Comparison of ENCODE assay signal across 8 cellular contexts in genomic region chr9:99819123-99819483, GRCh38. TPM values are rescaled to one million over a fixed set of nuclear protein-coding genes. Genes with fewer than 3 reads are reported as not detected.
DNase-seq lines count a peak whose midpoint lies in the region; ATAC-seq and TF ChIP-seq lines count a peak whose summit lies in the region.

No MANE protein-coding gene starts in this region.

- H3K9me3 ChIP-seq in smooth muscle cell (replicated peaks; ENCODE audit: low read depth), result no peaks in the 10 kb centered on the region

- peak overlapping the region; percentile 85 for H3K4me2 ChIP-seq in smooth muscle cell

- H3K9ac ChIP-seq in smooth muscle cell (ENCODE audit: low read depth), result peak overlapping the region; percentile 99

- peaks cover 19% of the 10 kb centered on the region for H3K4me1 ChIP-seq in foreskin keratinocyte
- peaks cover 9% of the 10 kb centered on the region for H3K4me1 ChIP-seq in smooth muscle cell (ENCODE audit: low read depth)

- H3K36me3 Mint-ChIP-seq in activated CD4-positive, alpha-beta T cell treated with anti-CD3 and anti-CD28 coated beads for 36 hours (ENCODE audit: low read depth), result peaks cover 7% of the 10 kb centered on the region

- no peaks in the 10 kb centered on the region for H3K9me3 Mint-ChIP-seq in activated CD4-positive, alpha-beta T cell treated with anti-CD3 and anti-CD28 coated beads for 36 hours (ENCODE audit: low read depth)

- no peak overlapping the region for H2AFZ ChIP-seq in smooth muscle cell (ENCODE audit: low read depth)

- H3K36me3 ChIP-seq in smooth muscle cell (ENCODE audit: low read depth), result no peaks in the 10 kb centered on the region

- peaks cover 22% of the 10 kb centered on the region for H3K27me3 ChIP-seq in foreskin keratinocyte
- peaks cover 5% of the 10 kb centered on the region for H3K27me3 ChIP-seq in smooth muscle cell (ENCODE audit: low read depth)

- CTCF ChIA-PET in activated CD4-positive, alpha-beta T cell treated with anti-CD3 and anti-CD28 coated beads for 36 hours (lab: Charles Lee), result interaction anchor here (0.7 to 1.4 kb wide), 3 partner anchors 9 to 86 kb away, joined by 3 to 6 read pairs (median 4); no protein-coding TSS in a partner anchor

- peak overlapping the region; percentile 88 for H3K4me3 Mint-ChIP-seq in activated CD4-positive, alpha-beta T cell treated with anti-CD3 and anti-CD28 coated beads for 36 hours

- POLR2A ChIA-PET in activated CD4-positive, alpha-beta T cell treated with anti-CD3 and anti-CD28 coated beads for 36 hours (lab: Charles Lee), result interaction anchor here (0.9 to 1.1 kb wide), 2 partner anchors 9 to 565 kb away, joined by 3 to 4 read pairs; no protein-coding TSS in a partner anchor

- H3K4me3 ChIP-seq in WI38 (ENCODE audit: low read depth, low read length), result peak overlapping the region; percentile 85
- peak overlapping the region; percentile 83 for H3K4me3 ChIP-seq in smooth muscle cell

- H3K79me2 ChIP-seq in smooth muscle cell (ENCODE audit: low read depth), result no peaks in the 10 kb centered on the region

- peaks cover 15% of the 10 kb centered on the region for H4K20me1 ChIP-seq in smooth muscle cell (ENCODE audit: low read depth)

- peak overlapping the region; percentile 73 for H3K27ac Mint-ChIP-seq in activated CD4-positive, alpha-beta T cell treated with anti-CD3 and anti-CD28 coated beads for 36 hours

- no peak for DNase-seq in activated CD4-positive, alpha-beta T cell treated with anti-CD3 and anti-CD28 coated beads for 36 hours
- DNase-seq in activated CD4-positive, alpha-beta T cell treated with anti-CD3 and anti-CD28 coated beads, Interleukin-2, amount 50 U/mL, for 1 hour, result no peak
- DNase-seq in foreskin keratinocyte (peak in 1 of 2 donors; percentile 62), smooth muscle cell (lab: John Stamatoyannopoulos, UW; ENCODE audit: unreplicated experiment) (no peak), SKM-1 treated with dmso at 0.1 percent for 144 hours (lab: John Stamatoyannopoulos, UW; ENCODE audit: unreplicated experiment) (no peak)

- 0% methylated on average over 5 of the region's 5 CpGs for WGBS in smooth muscle cell (ENCODE audit: low lambda C conversion rate)

- peaks cover 9% of the 10 kb centered on the region for H3F3A ChIP-seq in smooth muscle cell (ENCODE audit: low read depth)

- H3K4me1 Mint-ChIP-seq in activated CD4-positive, alpha-beta T cell treated with anti-CD3 and anti-CD28 coated beads for 36 hours, result peaks cover 39% of the 10 kb centered on the region

- TF ChIP-seq CTCF in WI38 (IDR thresholded peaks at IDR 0.05; ENCODE audit: low read depth, low read length), result no peak
- TF ChIP-seq CTCF in foreskin keratinocyte (conservative IDR thresholded peaks at IDR 0.05), result peak; percentile 2
- TF ChIP-seq CTCF in smooth muscle cell (IDR thresholded peaks at IDR 0.05; ENCODE audit: borderline replicate concordance, insufficient read depth, poor library complexity, severe bottlenecking), result no peak

- H3K27me3 Mint-ChIP-seq in activated CD4-positive, alpha-beta T cell treated with anti-CD3 and anti-CD28 coated beads for 36 hours, result peaks cover 8% of the 10 kb centered on the region

- H3K27ac ChIP-seq in foreskin keratinocyte (peak overlapping the region; percentile 90), smooth muscle cell (ENCODE audit: low read depth) (peak overlapping the region; percentile 98)

- intact Hi-C loops in activated CD4-positive, alpha-beta T cell treated with anti-CD3 and anti-CD28 coated beads for 36 hours (cut with DNase I, micrococcal nuclease), result loop anchor here (1.0 to 10.0 kb wide), 6 partner anchors 8 to 608 kb away; partner anchors contain the start of genes MSANTD3 (in 1 of the 2), SEC61B (in 1 of the 2) and STX17 (in 1 of the 2)

- peak; percentile 55 for ATAC-seq in activated CD4-positive, alpha-beta T cell treated with anti-CD3 and anti-CD28 coated beads for 36 hours
- no peak for ATAC-seq in foreskin keratinocyte
- no peak for ATAC-seq in HG03196 (IDR thresholded peaks at IDR 0.05; ENCODE audit: unreplicated experiment)
- no peak for ATAC-seq in HG03520 (IDR thresholded peaks at IDR 0.05; ENCODE audit: unreplicated experiment)

RNA-seq across cellular contexts. Expression of gene NR4A3, which starts 2.6 kb away (rescaled TPM):
- total RNA-seq in activated CD4-positive, alpha-beta T cell treated with anti-CD3 and anti-CD28 coated beads for 36 hours, result 10 to 100 TPM; 26.7 to 27.5 TPM
- total RNA-seq in foreskin keratinocyte (0.04 and 0.07 TPM in 2 replicates), smooth muscle cell (23.5 and 30.4 TPM in 2 replicates)
- polyA plus RNA-seq in foreskin keratinocyte (0.01 TPM in 1 of 2 replicates, not detected in the other), smooth muscle cell (7.8 and 12.8 TPM in 2 replicates)

Comparison
In these comparisons a context has a peak if more than half of its experiments do, and no peak if none do; other contexts are left out.
1. RNA of gene NR4A3, which starts 2.6 kb away (total RNA-seq): 26.7 to 27.5 TPM in activated CD4-positive, alpha-beta T cell treated with anti-CD3 and anti-CD28 coated beads for 36 hours and 23.5 to 30.4 TPM in smooth muscle cell; 0.04 to 0.07 TPM in foreskin keratinocyte; every median in the first group is over 10 times any median in the second.